28 cellular contexts compared by ENCODE assay signal in genomic region chr3:182562274-182562673, GRCh38.
"Had no signal": no experiment of that assay in that cellular context is flagged by ENCODE, and none has a peak within 500 bp of the region (broad histone marks: within the 10 kb centered on the region; RNA-seq: fewer than 3 reads in every experiment).

No MANE protein-coding gene starts in this region.

- H3K27ac ChIP-seq: neutrophil, pancreas, psoas muscle, right lobe of liver, sigmoid colon, suprapubic skin, testis, tibial artery, transverse colon, upper lobe of right lung, uterus had no signal

- H3K9me3 ChIP-seq: neutrophil, pancreas, right lobe of liver, suprapubic skin, testis, upper lobe of right lung, uterus had no signal

- H3K4me3 ChIP-seq: pancreas, psoas muscle, right lobe of liver, sigmoid colon, suprapubic skin, testis, tibial artery, transverse colon, upper lobe of right lung, uterus had no signal

- ATAC-seq: naive thymus-derived CD8-positive, alpha-beta T cell; natural killer cell treated with Interleukin-12 subunit alpha and Interleukin-12 subunit beta and Interleukin-15 and Interleukin-18, amount 100 ng/mL, for 72 hours; pancreas; psoas muscle; right cardiac atrium; right lobe of liver; stimulated activated effector memory CD8-positive, alpha-beta T cell treated with anti-CD3 and anti-CD28 coated beads, Interleukin-12 subunit alpha, Interleukin-12 subunit beta, amount 100 ng/mL, for 72 hours; stimulated activated naive B cell treated with anti-CD40 and anti-IgM and Interleukin-4, amounts not matched to agents 10 μg/mL and 1 μg/mL and 100 μg/mL, for 72 hours; stimulated activated naive CD8-positive, alpha-beta T cell treated with anti-CD3 and anti-CD28 coated beads, Interleukin-15, amount 100 ng/mL, for 72 hours; stimulated activated naive CD8-positive, alpha-beta T cell treated with anti-CD3 and anti-CD28 coated beads, Interleukin-15, Interleukin-2, amounts not matched to agents 100 U/mL and 50 U/mL, for 24 hours; upper lobe of right lung had no signal

- H3K27me3 ChIP-seq: neutrophil, pancreas, right lobe of liver, sigmoid colon, suprapubic skin, testis, tibial artery, transverse colon, upper lobe of right lung, uterus had no signal

- H3K36me3 ChIP-seq: neutrophil, pancreas, right lobe of liver, sigmoid colon, suprapubic skin, tibial artery, transverse colon, upper lobe of right lung, uterus had no signal

- DNase-seq: naive B cell; naive thymus-derived CD8-positive, alpha-beta T cell; nephron progenitor cell; nucleus accumbens; pancreas; psoas muscle; retina; right cardiac atrium; right lobe of liver; sigmoid colon; small intestine; stimulated activated CD4-positive, alpha-beta T cell treated with anti-CD3 and anti-CD28 coated beads, Interleukin-15, amount 100 ng/mL, for 24 hours; stimulated activated CD4-positive, alpha-beta T cell treated with anti-CD3 and anti-CD28 coated beads, Interleukin-2, amount 100 ng/mL, for 24 hours; stimulated activated CD4-positive, alpha-beta T cell treated with anti-CD3 and anti-CD28 coated beads, Interleukin-2, amount 100 ng/mL, for 48 hours; stimulated activated CD4-positive, alpha-beta T cell treated with anti-CD3 and anti-CD28 coated beads, Interleukin-4, amount 100 ng/mL, for 24 hours; stimulated activated naive B cell treated with anti-CD40 and anti-IgM and Interleukin-4, amounts not matched to agents 10 μg/mL and 1 μg/mL and 100 μg/mL, for 72 hours; stimulated activated naive CD8-positive, alpha-beta T cell treated with anti-CD3 and anti-CD28 coated beads, Interleukin-15, amount 100 ng/mL, for 72 hours; stimulated activated naive CD8-positive, alpha-beta T cell treated with anti-CD3 and anti-CD28 coated beads, Interleukin-15, Interleukin-2, amounts not matched to agents 100 U/mL and 50 U/mL, for 24 hours; substantia nigra; testis; tibial artery; transverse colon; upper lobe of right lung; uterus had no signal

- H3K4me1 ChIP-seq: pancreas, psoas muscle, right lobe of liver, sigmoid colon, suprapubic skin, testis, tibial artery, transverse colon, upper lobe of right lung, uterus had no signal
